ENCODE assay signal across 15 cellular contexts in the genomic region with DNA sequence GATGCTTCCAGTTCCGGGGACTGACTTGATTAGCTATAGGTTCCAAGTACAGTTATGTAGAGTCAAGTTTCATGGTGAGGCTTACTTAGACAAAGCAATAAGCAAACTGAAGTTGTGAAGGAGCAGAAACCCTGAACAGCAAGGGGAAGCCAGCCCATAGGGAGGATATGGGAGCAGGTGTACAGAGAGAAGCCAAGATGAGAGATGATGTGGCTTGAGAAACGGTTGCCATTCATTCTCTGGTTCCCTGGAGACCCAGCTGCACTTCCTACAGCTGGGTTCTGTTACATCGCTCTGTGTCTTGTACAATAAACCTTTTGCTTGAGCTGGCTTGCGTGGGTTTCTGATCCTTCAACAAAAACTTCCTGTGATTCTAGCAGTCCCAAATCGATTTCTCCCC.
A peak's percentile ranks its signal among the peaks of the same experiment; 100 is the strongest.
DNase-seq lines count a peak whose midpoint lies in the region; ATAC-seq and TF ChIP-seq lines count a peak whose summit lies in the region.
"Had no signal": no experiment of that assay in that cellular context is flagged by ENCODE, and none has a peak within 500 bp of the region (broad histone marks: within the 10 kb centered on the region; RNA-seq: fewer than 3 reads in every experiment).

No MANE protein-coding gene starts in this region.

- H3K27ac Mint-ChIP-seq in stimulated activated naive B cell treated with anti-CD40 and anti-IgM and Interleukin-4, amounts not matched to agents 10 μg/mL and 1 μg/mL and 100 μg/mL, for 72 hours = no peak overlapping the region
- H3K27ac Mint-ChIP-seq: activated CD4-positive, alpha-beta T cell treated with anti-CD3 and anti-CD28 coated beads, Interleukin-2, amount 10 ng/mL, durations not matched to agents 7 days and 5 days; activated naive CD8-positive, alpha-beta T cell had no signal

- no peaks in the 10 kb centered on the region for H3K27me3 ChIP-seq in left ventricle myocardium inferior (ENCODE audit: low read depth)
- H3K27me3 ChIP-seq: hepatocyte had no signal

- no peaks in the 10 kb centered on the region for H3K9me3 ChIP-seq in left ventricle myocardium inferior (replicated peaks)

- H3K27me3 Mint-ChIP-seq in stimulated activated naive B cell treated with anti-CD40 and anti-IgM and Interleukin-4, amounts not matched to agents 10 μg/mL and 1 μg/mL and 100 μg/mL, for 72 hours = peaks cover 26 to 28% of the 10 kb centered on the region in 2 donors
- H3K27me3 Mint-ChIP-seq: activated CD4-positive, alpha-beta T cell treated with anti-CD3 and anti-CD28 coated beads, Interleukin-2, amount 10 ng/mL, durations not matched to agents 7 days and 5 days had no signal

- no peak for DNase-seq in left ventricle myocardium inferior
- DNase-seq in cardiac septum (ENCODE audit: low spot score) = no peak
- DNase-seq in SK-MEL-5 (ENCODE audit: low read depth, low spot score) = peak; percentile 48
- no peak for DNase-seq in stimulated activated naive B cell treated with anti-CD40 and anti-IgM and Interleukin-4, amounts not matched to agents 10 μg/mL and 1 μg/mL and 100 μg/mL, for 72 hours
- DNase-seq in activated gamma-delta T cell (lab: John Stamatoyannopoulos, UW) = no peak
- no peak for DNase-seq in NCI-H2029 (lab: John Stamatoyannopoulos, UW)
- DNase-seq: activated CD4-positive, alpha-beta T cell treated with anti-CD3 and anti-CD28 coated beads, Interleukin-2, amount 10 ng/mL, durations not matched to agents 7 days and 5 days; effector memory CD4-positive, alpha-beta T cell; EL; NCI-H446; small intestine had no signal

- intact Hi-C loops in left ventricle myocardium inferior (cut with micrococcal nuclease) (no loop called here), cardiac septum (cut with DNase I) (loop anchor here (5.0 kb wide), 1 partner anchor 304 kb away; no protein-coding TSS in a partner anchor)

- H3K27ac ChIP-seq in left ventricle myocardium inferior (replicated peaks) = peak overlapping the region; percentile 67
- H3K27ac ChIP-seq: hepatocyte had no signal

- ATAC-seq in HG03108 (IDR thresholded peaks at IDR 0.05; ENCODE audit: unreplicated experiment) (peak; percentile 54), HG03280 (IDR thresholded peaks at IDR 0.05; ENCODE audit: unreplicated experiment) (no peak)
- ATAC-seq in stimulated activated naive B cell treated with anti-CD40 and anti-IgM and Interleukin-4, amounts not matched to agents 10 μg/mL and 1 μg/mL and 100 μg/mL, for 72 hours (replicated peaks) = peak; percentile 58 to 82

- peaks cover 0 to 2% of the 10 kb centered on the region in 2 donors for H3K9me3 Mint-ChIP-seq in stimulated activated naive B cell treated with anti-CD40 and anti-IgM and Interleukin-4, amounts not matched to agents 10 μg/mL and 1 μg/mL and 100 μg/mL, for 72 hours
- H3K9me3 Mint-ChIP-seq: activated CD4-positive, alpha-beta T cell treated with anti-CD3 and anti-CD28 coated beads, Interleukin-2, amount 10 ng/mL, durations not matched to agents 7 days and 5 days had no signal

- in situ Hi-C loops in SK-MEL-5 (cut with HindIII; ENCODE audit: low pct_unique_long_range_greater_than_20kb, low sequenced_read_pairs) = no loop called here

- H3K36me3 ChIP-seq in left ventricle myocardium inferior = no peaks in the 10 kb centered on the region

- H3K4me3 ChIP-seq in left ventricle myocardium inferior = no peak overlapping the region
- H3K4me3 ChIP-seq: hepatocyte had no signal

- H3K4me1 ChIP-seq in left ventricle myocardium inferior = peaks cover 26% of the 10 kb centered on the region

- TF ChIP-seq CTCF in left ventricle myocardium inferior (IDR thresholded peaks at IDR 0.05; ENCODE audit: borderline replicate concordance) = no peak

- H3K36me3 Mint-ChIP-seq in stimulated activated naive B cell treated with anti-CD40 and anti-IgM and Interleukin-4, amounts not matched to agents 10 μg/mL and 1 μg/mL and 100 μg/mL, for 72 hours = peaks cover 0 to 4% of the 10 kb centered on the region in 2 donors

- H3K4me3 Mint-ChIP-seq in stimulated activated naive B cell treated with anti-CD40 and anti-IgM and Interleukin-4, amounts not matched to agents 10 μg/mL and 1 μg/mL and 100 μg/mL, for 72 hours = peak overlapping the region in 1 of 2 donors; percentile 64
- H3K4me3 Mint-ChIP-seq: activated CD4-positive, alpha-beta T cell treated with anti-CD3 and anti-CD28 coated beads, Interleukin-2, amount 10 ng/mL, durations not matched to agents 7 days and 5 days; activated naive CD8-positive, alpha-beta T cell had no signal

- peaks cover 35 to 41% of the 10 kb centered on the region in 2 donors for H3K4me1 Mint-ChIP-seq in stimulated activated naive B cell treated with anti-CD40 and anti-IgM and Interleukin-4, amounts not matched to agents 10 μg/mL and 1 μg/mL and 100 μg/mL, for 72 hours
